Comparison of ENCODE assay signal across 8 cellular contexts in genomic region chr13:111184685-111185401, GRCh38.
A peak's percentile ranks its signal among the peaks of the same experiment; 100 is the strongest.
DNase-seq lines count a peak whose midpoint lies in the region; ATAC-seq lines count a peak whose summit lies in the region.

No MANE protein-coding gene starts in this region.

- peaks cover 4% of the 10 kb centered on the region for H3K36me3 ChIP-seq in effector memory CD4-positive, alpha-beta T cell (ENCODE audit: control insufficient read depth, insufficient read depth, low read length)

- DNase-seq in NCI-H345 (lab: John Stamatoyannopoulos, UW) (peak; percentile 21), NCI-H345 treated with DMSO at 0.1 percent for 48 hours (lab: John Stamatoyannopoulos, UW; ENCODE audit: unreplicated experiment) (no peak), NCI-H510A treated with DMSO at 0.1 percent for 48 hours (lab: John Stamatoyannopoulos, UW) (peak; percentile 64), AG08395 (ENCODE audit: low spot score) (no peak), OCI-M1 (lab: John Stamatoyannopoulos, UW) (no peak)
- peak in 2 of 3 donors; percentile 13 to 19 for DNase-seq in effector memory CD4-positive, alpha-beta T cell
- DNase-seq in stimulated activated CD4-positive, alpha-beta T cell treated with anti-CD3 and anti-CD28 coated beads, Interleukin-4, amount 100 ng/mL, for 4 hours, result peak; percentile 10 to 35

- ATAC-seq in HG02759 (IDR thresholded peaks at IDR 0.05; ENCODE audit: unreplicated experiment), result peak; percentile 88

- no peaks in the 10 kb centered on the region for H3K27me3 ChIP-seq in effector memory CD4-positive, alpha-beta T cell (replicated peaks; ENCODE audit: control insufficient read depth, insufficient read depth, low read length, poor library complexity, severe bottlenecking)

- no peaks in the 10 kb centered on the region for H3K9me3 ChIP-seq in effector memory CD4-positive, alpha-beta T cell (ENCODE audit: control insufficient read depth, low read length)

- H3K27ac ChIP-seq in effector memory CD4-positive, alpha-beta T cell (ENCODE audit: insufficient read depth, low read length, poor library complexity, severe bottlenecking), result peak overlapping the region; percentile 59

- H3K4me1 ChIP-seq in effector memory CD4-positive, alpha-beta T cell (ENCODE audit: control insufficient read depth, insufficient read depth, low read length, poor library complexity, severe bottlenecking), result peaks cover 47% of the 10 kb centered on the region

- no peak overlapping the region for H3K4me3 ChIP-seq in effector memory CD4-positive, alpha-beta T cell (ENCODE audit: insufficient read depth, low read depth, low read length, poor library complexity, severe bottlenecking)

Comparison
In these comparisons a context has a peak if more than half of its experiments do, and no peak if none do; other contexts are left out.
1. DNase-seq: peak in NCI-H345 (single experiment), NCI-H510A treated with DMSO at 0.1 percent for 48 hours (single experiment), effector memory CD4-positive, alpha-beta T cell (2 of 3) and stimulated activated CD4-positive, alpha-beta T cell treated with anti-CD3 and anti-CD28 coated beads, Interleukin-4, amount 100 ng/mL, for 4 hours (2 of 2); none in NCI-H345 treated with DMSO at 0.1 percent for 48 hours (single experiment), AG08395 (single experiment) and OCI-M1 (single experiment).